ENCODE assay signal across 22 cellular contexts in the genomic region with DNA sequence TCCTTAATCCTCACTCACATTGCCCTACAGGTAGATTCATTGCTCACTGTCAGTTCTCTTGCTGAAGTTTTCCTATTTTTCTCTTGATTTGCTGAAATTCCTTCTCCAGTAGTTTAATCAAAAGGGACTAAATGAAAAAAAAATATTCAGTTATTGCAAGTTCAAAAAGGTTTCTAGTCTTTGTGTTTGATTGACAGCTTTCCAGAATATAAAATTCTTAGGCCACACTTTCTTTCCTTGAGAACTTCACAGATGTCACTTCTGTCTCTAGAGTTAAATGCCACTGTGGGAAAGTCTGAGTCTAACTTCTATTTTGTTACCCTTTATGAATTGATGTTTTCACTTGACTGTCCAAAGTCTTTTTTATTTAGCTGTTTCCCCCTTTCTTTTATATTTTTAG.
DNase-seq lines count a peak whose midpoint lies in the region; ATAC-seq and TF ChIP-seq lines count a peak whose summit lies in the region.
"Had no signal": no experiment of that assay in that cellular context is flagged by ENCODE, and none has a peak within 500 bp of the region (broad histone marks: within the 10 kb centered on the region; RNA-seq: fewer than 3 reads in every experiment).

No MANE protein-coding gene starts in this region.

- no peak for DNase-seq in activated naive CD4-positive, alpha-beta T cell treated with anti-CD3 and anti-CD28 coated beads, Interleukin-2, amount 10 ng/mL, durations not matched to agents 7 days and 5 days
- no peak for DNase-seq in activated naive CD4-positive, alpha-beta T cell treated with Interleukin-2 at 50 U/mL for 16 hours
- DNase-seq in HEK293T (ENCODE audit: extremely low spot score) (no peak), DMS153 treated with DMSO at 0.1 percent for 48 hours (lab: John Stamatoyannopoulos, UW; ENCODE audit: unreplicated experiment) (no peak)
- DNase-seq in central memory CD8-positive, alpha-beta T cell (ENCODE audit: low spot score in 2 of 2): no peak
- DNase-seq: 8988T; ACHN; AML-193; BE2C; Calu3; CD4-positive, alpha-beta memory T cell; COR-L47; EL; GDM1; H9; HFFc6 had no signal

- H3K9me3 Mint-ChIP-seq in activated naive CD4-positive, alpha-beta T cell treated with anti-CD3 and anti-CD28 coated beads, Interleukin-2, amount 10 ng/mL, durations not matched to agents 7 days and 5 days: no peaks in the 10 kb centered on the region
- H3K9me3 Mint-ChIP-seq in central memory CD8-positive, alpha-beta T cell: no peaks in the 10 kb centered on the region
- H3K9me3 Mint-ChIP-seq: CD4-positive, alpha-beta memory T cell; GM23338; H9; HFFc6 had no signal

- no peak overlapping the region for H3K4me3 Mint-ChIP-seq in activated naive CD4-positive, alpha-beta T cell treated with anti-CD3 and anti-CD28 coated beads, Interleukin-2, amount 10 ng/mL, durations not matched to agents 7 days and 5 days
- H3K4me3 Mint-ChIP-seq in central memory CD8-positive, alpha-beta T cell: no peak overlapping the region
- H3K4me3 Mint-ChIP-seq: CD14-positive monocyte, GM23338, H9, HFFc6 had no signal

- POLR2A ChIA-PET in HEK293T (lab: Yijun Ruan, JAX): no interaction called here

- peaks cover 56% of the 10 kb centered on the region for H3K36me3 Mint-ChIP-seq in activated naive CD4-positive, alpha-beta T cell treated with anti-CD3 and anti-CD28 coated beads, Interleukin-2, amount 10 ng/mL, durations not matched to agents 7 days and 5 days
- peaks cover 6% of the 10 kb centered on the region for H3K36me3 Mint-ChIP-seq in central memory CD8-positive, alpha-beta T cell (ENCODE audit: insufficient read depth)
- H3K36me3 Mint-ChIP-seq: CD4-positive, alpha-beta memory T cell had no signal

- no peaks in the 10 kb centered on the region for H3K27me3 Mint-ChIP-seq in activated naive CD4-positive, alpha-beta T cell treated with anti-CD3 and anti-CD28 coated beads, Interleukin-2, amount 10 ng/mL, durations not matched to agents 7 days and 5 days
- H3K27me3 Mint-ChIP-seq in central memory CD8-positive, alpha-beta T cell: no peaks in the 10 kb centered on the region
- H3K27me3 Mint-ChIP-seq: CD4-positive, alpha-beta memory T cell had no signal

- CTCF ChIA-PET in activated naive CD4-positive, alpha-beta T cell treated with anti-CD3 and anti-CD28 coated beads, Interleukin-2, amount 10 ng/mL, durations not matched to agents 7 days and 5 days (lab: Charles Lee): no interaction called here
- CTCF ChIA-PET in HEK293T (lab: Yijun Ruan, JAX): no interaction called here

- H3K4me1 Mint-ChIP-seq in activated naive CD4-positive, alpha-beta T cell treated with anti-CD3 and anti-CD28 coated beads, Interleukin-2, amount 10 ng/mL, durations not matched to agents 7 days and 5 days: peaks cover 33% of the 10 kb centered on the region
- peaks cover 12% of the 10 kb centered on the region for H3K4me1 Mint-ChIP-seq in central memory CD8-positive, alpha-beta T cell
- H3K4me1 Mint-ChIP-seq: CD14-positive monocyte, GM23338, H9 had no signal

- H3K27ac Mint-ChIP-seq in activated naive CD4-positive, alpha-beta T cell treated with anti-CD3 and anti-CD28 coated beads, Interleukin-2, amount 10 ng/mL, durations not matched to agents 7 days and 5 days: peak overlapping the region; percentile 33
- peak overlapping the region; percentile 15 for H3K27ac Mint-ChIP-seq in central memory CD8-positive, alpha-beta T cell (ENCODE audit: low read depth)
- H3K27ac Mint-ChIP-seq: GM23338, H9, HFFc6 had no signal

- ATAC-seq in central memory CD8-positive, alpha-beta T cell (replicated peaks; ENCODE audit: extremely low read depth, poor library complexity, severe bottlenecking): no peak
- no peak for ATAC-seq in HG02885 (IDR thresholded peaks at IDR 0.05; ENCODE audit: poor library complexity, unreplicated experiment)
- ATAC-seq: A549, GM12878, GM23338, HCT116 had no signal

TF ChIP-seq in HEK293T, 16 proteins besides CTCF, POLR2A, EP300 and RAD21:
- TF ChIP-seq CTBP1 (IDR thresholded peaks at IDR 0.05; ENCODE audit: borderline replicate concordance): no peak
- no peak for TF ChIP-seq HDGF (IDR thresholded peaks at IDR 0.05; ENCODE audit: borderline replicate concordance)
- TF ChIP-seq, protein P1, sequence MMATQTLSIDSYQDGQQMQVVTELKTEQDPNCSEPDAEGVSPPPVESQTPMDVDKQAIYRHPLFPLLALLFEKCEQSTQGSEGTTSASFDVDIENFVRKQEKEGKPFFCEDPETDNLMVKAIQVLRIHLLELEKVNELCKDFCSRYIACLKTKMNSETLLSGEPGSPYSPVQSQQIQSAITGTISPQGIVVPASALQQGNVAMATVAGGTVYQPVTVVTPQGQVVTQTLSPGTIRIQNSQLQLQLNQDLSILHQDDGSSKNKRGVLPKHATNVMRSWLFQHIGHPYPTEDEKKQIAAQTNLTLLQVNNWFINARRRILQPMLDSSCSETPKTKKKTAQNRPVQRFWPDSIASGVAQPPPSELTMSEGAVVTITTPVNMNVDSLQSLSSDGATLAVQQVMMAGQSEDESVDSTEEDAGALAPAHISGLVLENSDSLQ (IDR thresholded peaks at IDR 0.05): peak; percentile 81
- no peak for TF ChIP-seq LEF1 (IDR thresholded peaks at IDR 0.05; ENCODE audit: borderline replicate concordance)
- TF ChIP-seq FOXM1 (IDR thresholded peaks at IDR 0.05; ENCODE audit: borderline replicate concordance): no peak
- no peak for TF ChIP-seq SP1 (IDR thresholded peaks at IDR 0.05)
- no peak for TF ChIP-seq FOXK2 (IDR thresholded peaks at IDR 0.05)
- no peak for TF ChIP-seq NFRKB (IDR thresholded peaks at IDR 0.05)
